Comparison of ENCODE assay signal across 14 cellular contexts in genomic region chr3:172002512-172003078, GRCh38.
"Had no signal": no experiment of that assay in that cellular context is flagged by ENCODE, and none has a peak within 500 bp of the region (broad histone marks: within the 10 kb centered on the region; RNA-seq: fewer than 3 reads in every experiment).

No MANE protein-coding gene starts in this region.

- H3K27me3 ChIP-seq: adrenal gland, colonic mucosa, tibial nerve had no signal

- H3K4me1 ChIP-seq: adrenal gland, colonic mucosa, lower lobe of right lung, tibial nerve had no signal

- H3K9me3 ChIP-seq: colonic mucosa, lower lobe of right lung, tibial nerve had no signal

- DNase-seq: activated CD4-positive, alpha-beta T cell treated with anti-CD3 and anti-CD28 coated beads for 4 hours; activated CD8-positive, alpha-beta T cell treated with anti-CD3 and anti-CD28 coated beads, Interleukin-2, amount 10 ng/mL, durations not matched to agents 7 days and 5 days; activated naive CD4-positive, alpha-beta T cell treated with anti-CD3 and anti-CD28 coated beads for 36 hours; adrenal gland; caudate nucleus; colonic mucosa; effector memory CD4-positive, alpha-beta T cell; hypothalamus; lower lobe of right lung; naive B cell; T-helper 9 cell had no signal

- H3K4me3 ChIP-seq: adrenal gland, colonic mucosa, lower lobe of right lung, skin epidermis, tibial nerve had no signal

- H3K27ac ChIP-seq: adrenal gland, colonic mucosa, epithelial cell of prostate, lower lobe of right lung, skin epidermis, tibial nerve had no signal

- H3K36me3 ChIP-seq: adrenal gland, colonic mucosa, lower lobe of right lung, tibial nerve had no signal
